1 cellular context compared by ENCODE assay signal in genomic region chr13:28423010-28423409, GRCh38.
TF ChIP-seq lines count a peak whose summit lies in the region.

No MANE protein-coding gene starts in this region.

TF ChIP-seq in K562, 482 proteins besides CTCF, POLR2A, EP300 and RAD21 (continued from another document):
- TF ChIP-seq MGA (IDR thresholded peaks at IDR 0.05), result no peak
- TF ChIP-seq ZNF696 (CRISPR knock-in tag; conservative IDR thresholded peaks at IDR 0.05), result no peak
- no peak for TF ChIP-seq BDP1 (IDR thresholded peaks at IDR 0.05; ENCODE audit: insufficient read depth, insufficient read length)
- no peak for TF ChIP-seq ZNF717 (CRISPR knock-in tag; IDR thresholded peaks at IDR 0.05)
- no peak for TF ChIP-seq ERF (CRISPR knock-in tag; IDR thresholded peaks at IDR 0.05)
- TF ChIP-seq ESRRA (IDR thresholded peaks at IDR 0.05; ENCODE audit: borderline replicate concordance, low read depth), result no peak
- no peak for TF ChIP-seq FOXJ2 (tag; IDR thresholded peaks at IDR 0.05)
- no peak for TF ChIP-seq PRDM10 (IDR thresholded peaks at IDR 0.05; ENCODE audit: partially characterized antibody)
- no peak for TF ChIP-seq TRIM24 (IDR thresholded peaks at IDR 0.05)
- TF ChIP-seq SNRNP70 (optimal IDR thresholded peaks at IDR 0.05; ENCODE audit: low read depth, low read length), result no peak
- TF ChIP-seq SAFB2 (IDR thresholded peaks at IDR 0.05; ENCODE audit: borderline replicate concordance, low read depth, low read length, severe bottlenecking), result no peak
- no peak for TF ChIP-seq ZNF197 (CRISPR knock-in tag; IDR thresholded peaks at IDR 0.05; ENCODE audit: low read depth)
- TF ChIP-seq, protein P1, sequence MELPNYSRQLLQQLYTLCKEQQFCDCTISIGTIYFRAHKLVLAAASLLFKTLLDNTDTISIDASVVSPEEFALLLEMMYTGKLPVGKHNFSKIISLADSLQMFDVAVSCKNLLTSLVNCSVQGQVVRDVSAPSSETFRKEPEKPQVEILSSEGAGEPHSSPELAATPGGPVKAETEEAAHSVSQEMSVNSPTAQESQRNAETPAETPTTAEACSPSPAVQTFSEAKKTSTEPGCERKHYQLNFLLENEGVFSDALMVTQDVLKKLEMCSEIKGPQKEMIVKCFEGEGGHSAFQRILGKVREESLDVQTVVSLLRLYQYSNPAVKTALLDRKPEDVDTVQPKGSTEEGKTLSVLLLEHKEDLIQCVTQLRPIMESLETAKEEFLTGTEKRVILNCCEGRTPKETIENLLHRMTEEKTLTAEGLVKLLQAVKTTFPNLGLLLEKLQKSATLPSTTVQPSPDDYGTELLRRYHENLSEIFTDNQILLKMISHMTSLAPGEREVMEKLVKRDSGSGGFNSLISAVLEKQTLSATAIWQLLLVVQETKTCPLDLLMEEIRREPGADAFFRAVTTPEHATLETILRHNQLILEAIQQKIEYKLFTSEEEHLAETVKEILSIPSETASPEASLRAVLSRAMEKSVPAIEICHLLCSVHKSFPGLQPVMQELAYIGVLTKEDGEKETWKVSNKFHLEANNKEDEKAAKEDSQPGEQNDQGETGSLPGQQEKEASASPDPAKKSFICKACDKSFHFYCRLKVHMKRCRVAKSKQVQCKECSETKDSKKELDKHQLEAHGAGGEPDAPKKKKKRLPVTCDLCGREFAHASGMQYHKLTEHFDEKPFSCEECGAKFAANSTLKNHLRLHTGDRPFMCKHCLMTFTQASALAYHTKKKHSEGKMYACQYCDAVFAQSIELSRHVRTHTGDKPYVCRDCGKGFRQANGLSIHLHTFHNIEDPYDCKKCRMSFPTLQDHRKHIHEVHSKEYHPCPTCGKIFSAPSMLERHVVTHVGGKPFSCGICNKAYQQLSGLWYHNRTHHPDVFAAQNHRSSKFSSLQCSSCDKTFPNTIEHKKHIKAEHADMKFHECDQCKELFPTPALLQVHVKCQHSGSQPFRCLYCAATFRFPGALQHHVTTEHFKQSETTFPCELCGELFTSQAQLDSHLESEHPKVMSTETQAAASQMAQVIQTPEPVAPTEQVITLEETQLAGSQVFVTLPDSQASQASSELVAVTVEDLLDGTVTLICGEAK (IDR thresholded peaks at IDR 0.05), result no peak
- TF ChIP-seq, protein P1 (CRISPR knock-in tag; IDR thresholded peaks at IDR 0.05), result no peak
- TF ChIP-seq GABPA (tag; conservative IDR thresholded peaks at IDR 0.05; ENCODE audit: low read depth), result no peak
- TF ChIP-seq HMBOX1 (IDR thresholded peaks at IDR 0.05), result no peak
- TF ChIP-seq, protein P2, sequence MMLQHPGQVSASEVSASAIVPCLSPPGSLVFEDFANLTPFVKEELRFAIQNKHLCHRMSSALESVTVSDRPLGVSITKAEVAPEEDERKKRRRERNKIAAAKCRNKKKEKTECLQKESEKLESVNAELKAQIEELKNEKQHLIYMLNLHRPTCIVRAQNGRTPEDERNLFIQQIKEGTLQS (IDR thresholded peaks at IDR 0.05), result no peak
- TF ChIP-seq, protein P2 (CRISPR knock-in tag; conservative IDR thresholded peaks at IDR 0.05), result no peak
